Comparison of ENCODE assay signal across 1 cellular context in genomic region chr1:117930173-117930447, GRCh38.
TF ChIP-seq lines count a peak whose summit lies in the region.

No MANE protein-coding gene starts in this region.

TF ChIP-seq in GM12878, 131 proteins besides CTCF, POLR2A, EP300 and RAD21:
- peak; percentile 36; the same call in 1 of the 2 replicates for TF ChIP-seq YBX1 (IDR thresholded peaks at IDR 0.05)
- TF ChIP-seq CHD4 (IDR thresholded peaks at IDR 0.05) = no peak
- no peak for TF ChIP-seq E4F1 (IDR thresholded peaks at IDR 0.05; ENCODE audit: borderline replicate concordance, partially characterized antibody)
TF ChIP-seq in GM12878: peak in this region for 1.
